8 cellular contexts compared by ENCODE assay signal in genomic region chr11:71453021-71453910, GRCh38. TPM values are rescaled to one million over a fixed set of nuclear protein-coding genes. Genes with fewer than 3 reads are reported as not detected.
DNase-seq lines count a peak whose midpoint lies in the region; ATAC-seq, FAIRE-seq and TF ChIP-seq lines count a peak whose summit lies in the region.

NADSYN1 (plus strand) TSS chr11:71453203; CDS start chr11:71453297, 94 bp downstream.

- H3K36me3 ChIP-seq in astrocyte (ENCODE audit: insufficient read depth, low read length), result peaks cover 15% of the 10 kb centered on the region
- no peaks in the 10 kb centered on the region for H3K36me3 ChIP-seq in aorta (ENCODE audit: control insufficient read depth in 1 of 2, insufficient read depth in 2 of 2, low read length in 1 of 2)

- H3K27me3 ChIP-seq in astrocyte (ENCODE audit: insufficient read depth, low read length) (no peaks in the 10 kb centered on the region), aorta (ENCODE audit: control insufficient read depth in 1 of 2, insufficient read depth in 2 of 2, low read length in 1 of 2) (no peaks in the 10 kb centered on the region)

- peaks cover 34% of the 10 kb centered on the region for H3K79me2 ChIP-seq in astrocyte (ENCODE audit: insufficient read depth, low read length)

- peak within 1 kb of the TSS; percentile 96 for H3K4me2 ChIP-seq in astrocyte (ENCODE audit: low read length)

- H4K20me1 ChIP-seq in astrocyte (ENCODE audit: insufficient read depth, low read length), result peaks cover 35% of the 10 kb centered on the region

- H2AFZ ChIP-seq in astrocyte (ENCODE audit: low read depth, low read length), result peak within 1 kb of the TSS; percentile 82

- no peaks in the 10 kb centered on the region for H3K27me3 Mint-ChIP-seq in astrocyte (ENCODE audit: low read depth, unreplicated experiment)

- H3K27ac ChIP-seq in astrocyte (ENCODE audit: low read depth, low read length) (peak within 1 kb of the TSS; percentile 48), aorta (ENCODE audit: low read depth in 1 of 2, low read length in 2 of 2) (peak within 1 kb of the TSS in 1 of 2 donors; percentile 69)

- TF ChIP-seq CTCF in astrocyte (IDR thresholded peaks at IDR 0.05; ENCODE audit: insufficient read depth, low read depth, low read length), result no peak

- peak; percentile 84 for FAIRE-seq in GM12891 (lab: Jason Lieb, UNC)
- FAIRE-seq in astrocyte (lab: Jason Lieb, UNC), result no peak

- peak; percentile 46; the same call in 1 of the 2 replicates for TF ChIP-seq POLR2A in GM12891 (IDR thresholded peaks at IDR 0.05; ENCODE audit: low read depth, low read length)

- H3K9ac ChIP-seq in astrocyte (ENCODE audit: low read length), result peak within 1 kb of the TSS; percentile 89

- peak within 1 kb of the TSS; percentile 94 for H3K4me3 Mint-ChIP-seq in astrocyte (ENCODE audit: unreplicated experiment)

- peak; percentile 96 for DNase-seq in GM12891 (ENCODE audit: insufficient read length, low spot score)
- peak; percentile 63 for DNase-seq in NCI-H2029 treated with DMSO at 0.1 percent for 48 hours (lab: John Stamatoyannopoulos, UW)
- peak; percentile 90 for DNase-seq in T-helper 22 cell (ENCODE audit: low read depth)
- DNase-seq in astrocyte (ENCODE audit: low read depth), result peak; percentile 73
- DNase-seq in hepatic stellate cell (ENCODE audit: low spot score), result peak; percentile 98
- peak; percentile 82 for DNase-seq in renal cortical epithelial cell (ENCODE audit: low read depth)
- DNase-seq in aorta, result peak; percentile 99 to 100

- WGBS in aorta, 2 donors, result 1 to 2% methylated on average over 49 to 63 of the region's 63 CpGs

- peak; percentile 63 for ATAC-seq in HG02885 (IDR thresholded peaks at IDR 0.05; ENCODE audit: poor library complexity, unreplicated experiment)
- ATAC-seq in aorta (ENCODE audit: low FRiP score), result peak; percentile 97

- H3K27ac Mint-ChIP-seq in astrocyte (ENCODE audit: unreplicated experiment), result peak within 1 kb of the TSS; percentile 79

- peaks cover 17% of the 10 kb centered on the region for H3K36me3 Mint-ChIP-seq in astrocyte (ENCODE audit: low read depth, unreplicated experiment)

- H3K9me3 ChIP-seq in astrocyte (ENCODE audit: insufficient read depth, low read depth, low read length) (no peaks in the 10 kb centered on the region), aorta (ENCODE audit: control insufficient read depth, low read length) (no peaks in the 10 kb centered on the region)

- H3K4me1 Mint-ChIP-seq in astrocyte (ENCODE audit: low read depth, unreplicated experiment), result peaks cover 10% of the 10 kb centered on the region

- no peaks in the 10 kb centered on the region for H3K9me3 Mint-ChIP-seq in astrocyte (ENCODE audit: unreplicated experiment)

- H3K4me3 ChIP-seq in astrocyte (ENCODE audit: insufficient read depth, low read depth, low read length) (peak within 1 kb of the TSS; percentile 91), aorta (ENCODE audit: low read length in 2 of 2) (peak within 1 kb of the TSS; percentile 69 to 91)

- intact Hi-C loops in aorta (cut with DNase I), result loop anchor here in 1 of 2 donors (5.0 kb wide), 1 partner anchor 151 kb away; no protein-coding TSS in a partner anchor

- H3K4me1 ChIP-seq in astrocyte (ENCODE audit: insufficient read depth, low read length) (peaks cover 22% of the 10 kb centered on the region), aorta (ENCODE audit: control insufficient read depth in 1 of 2, insufficient read depth in 2 of 2, low read length in 2 of 2) (no peaks in the 10 kb centered on the region)

TF ChIP-seq in GM12891, 5 proteins besides CTCF, POLR2A, EP300 and RAD21:
- TF ChIP-seq TAF1 (IDR thresholded peaks at IDR 0.05; ENCODE audit: low read depth, low read length) (0 out of 2 replicates have a peak, but pooled peaks have one; percentile 33), POU2F2 (IDR thresholded peaks at IDR 0.05; ENCODE audit: low read depth, low read length) (no peak), PAX5 (IDR thresholded peaks at IDR 0.05; ENCODE audit: insufficient read depth, low read length, severe bottlenecking) (no peak), POLR2AphosphoS5 (IDR thresholded peaks at IDR 0.05; ENCODE audit: low read depth, low read length) (0 out of 2 replicates have a peak, but pooled peaks have one; percentile 36), SPI1 (IDR thresholded peaks at IDR 0.05; ENCODE audit: low read depth, low read length) (no peak)
TF ChIP-seq in GM12891: peak in this region for 2.

RNA-seq across cellular contexts. Expression of gene NADSYN1, which starts in this region (rescaled TPM):
- 84.1 TPM for polyA plus RNA-seq in GM12891 (2012; ENCODE audit: low read depth, missing spikeins)
- 84.7 and 87.9 TPM in 2 replicates for total RNA-seq in astrocyte
- 68.9 and 80.6 TPM in 2 replicates for total RNA-seq in renal cortical epithelial cell
- total RNA-seq in aorta, result 10 to 100 TPM; 52.1 to 88.3 TPM
- polyA plus RNA-seq in aorta, result 100 to 1,000 TPM in 1 of 2 donors, 10 to 100 TPM in 1; 22.7 to 137 TPM
